In the genomic region with DNA sequence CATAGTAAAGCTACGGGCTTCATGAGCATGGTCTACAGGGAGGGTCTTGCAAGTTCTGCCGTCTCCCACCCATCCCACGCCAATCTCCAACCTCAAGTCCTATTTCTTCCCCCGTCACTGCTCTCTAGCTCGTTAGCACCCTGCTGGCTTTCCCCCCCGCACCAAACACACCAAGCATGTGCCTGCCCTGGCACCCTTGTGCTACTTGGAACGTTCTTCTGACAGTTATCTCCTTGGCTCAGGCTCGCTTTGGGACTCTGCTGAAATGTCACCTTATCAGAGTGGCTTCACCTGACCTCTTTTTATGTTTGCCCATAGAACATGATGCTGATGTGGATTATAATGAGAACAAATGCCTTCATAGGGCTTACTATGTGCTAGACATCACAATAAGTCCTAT, we compare ENCODE assay signal across 22 cellular contexts. TPM values are rescaled to one million over a fixed set of nuclear protein-coding genes. Genes with fewer than 3 reads are reported as not detected.
DNase-seq lines count a peak whose midpoint lies in the region; ATAC-seq and TF ChIP-seq lines count a peak whose summit lies in the region.
"Had no signal": no experiment of that assay in that cellular context is flagged by ENCODE, and none has a peak within 500 bp of the region (broad histone marks: within the 10 kb centered on the region; RNA-seq: fewer than 3 reads in every experiment).

No MANE protein-coding gene starts in this region.

- no peaks in the 10 kb centered on the region for H3K27me3 ChIP-seq in psoas muscle (ENCODE audit: insufficient read depth in 3 of 3, low read length in 2 of 3)

- H3K27ac Mint-ChIP-seq in T-helper 17 cell: peak overlapping the region; percentile 63

- ATAC-seq in T-helper 17 cell: no peak
- peak; percentile 8 for ATAC-seq in esophagus mucosa
- peak; percentile 73 for ATAC-seq in left ventricle myocardium superior
- peak in 3 of 4 donors; percentile 35 to 66 (median 45) for ATAC-seq in psoas muscle

- peaks cover 6% of the 10 kb centered on the region for H3K36me3 Mint-ChIP-seq in T-helper 17 cell (ENCODE audit: low read depth)

- H3K9me3 ChIP-seq in T-helper 17 cell (ENCODE audit: control insufficient read depth, low read length, poor library complexity, severe bottlenecking): no peaks in the 10 kb centered on the region
- H3K9me3 ChIP-seq in psoas muscle: no peaks in the 10 kb centered on the region

- peaks cover 53% of the 10 kb centered on the region for H3K4me1 ChIP-seq in psoas muscle

- intact Hi-C loops in left ventricle myocardium superior (cut with micrococcal nuclease): no loop called here
- intact Hi-C loops in psoas muscle (cut with DNase I): no loop called here

- H3K4me3 ChIP-seq in psoas muscle: peak overlapping the region; percentile 7

- H3K4me3 Mint-ChIP-seq in T-helper 17 cell: no peak overlapping the region
- H3K4me3 Mint-ChIP-seq: CD8-positive, alpha-beta memory T cell had no signal

- DNase-seq in T-helper 17 cell: no peak
- DNase-seq in left ventricle myocardium superior: peak; percentile 74
- DNase-seq in psoas muscle: no peak
- DNase-seq in NK-92 treated with Interleukin-12 subunit alpha and Interleukin-12 subunit beta, amount 100 ng/mL, for 24 hours (lab: John Stamatoyannopoulos, UW): no peak
- no peak for DNase-seq in amniotic stem cell (lab: John Stamatoyannopoulos, UW)
- DNase-seq in D341Med (ENCODE audit: low spot score): no peak
- DNase-seq in foreskin melanocyte: no peak
- DNase-seq: Calu3; CD8-positive, alpha-beta memory T cell; DMS53; GDM1; Karpas-422; MV-4-11; NCI-H1694; NCI-H2081; NCI-H2171; NCI-H524 treated with DMSO at 0.1 percent for 48 hours; OCI-M1 had no signal

- H3K4me1 Mint-ChIP-seq in T-helper 17 cell: peaks cover 8% of the 10 kb centered on the region

- WGBS in psoas muscle, 3 donors: 41 to 56% (median 46%) methylated on average over 8 of the region's 8 CpGs

- H3K27ac ChIP-seq in psoas muscle: peak overlapping the region; percentile 41
- H3K27ac ChIP-seq: C4-2B had no signal

- no peak for TF ChIP-seq CTCF in psoas muscle (IDR thresholded peaks at IDR 0.05)

- peaks cover 5 to 99% of the 10 kb centered on the region in 2 donors for H3K36me3 ChIP-seq in psoas muscle (ENCODE audit: insufficient read depth in 1 of 2, low read depth in 1 of 2)

- H3K27me3 Mint-ChIP-seq in T-helper 17 cell: no peaks in the 10 kb centered on the region
- H3K27me3 Mint-ChIP-seq: CD8-positive, alpha-beta memory T cell had no signal

RNA-seq across cellular contexts. Expression of a gene that starts 21.9 kb away (rescaled TPM):
- 100 to 1,000 TPM in 1 of 2 donors, 10 to 100 TPM in 1; 91.9 to 108 TPM for total RNA-seq in T-helper 17 cell
- 49.9 TPM for total RNA-seq in esophagus mucosa
- 102 TPM for total RNA-seq in left ventricle myocardium superior
- total RNA-seq in psoas muscle: 10 to 100 TPM; 53.3 to 74.1 (median 66.8) TPM
- 10 to 100 TPM; 28.6 to 64.5 (median 32.3) TPM for polyA plus RNA-seq in psoas muscle

RNA-seq across cellular contexts. Expression of a gene that starts 22.1 kb away (rescaled TPM):
- total RNA-seq in T-helper 17 cell (10 to 100 TPM; 47.5 to 69.8 TPM), esophagus mucosa (12.0 TPM), left ventricle myocardium superior (50.9 TPM), psoas muscle (10 to 100 TPM; 25.5 to 33.3 (median 28.0) TPM)
- 10 to 100 TPM in 2 of 3 donors, 1 to 10 TPM in 1; 9.1 to 27.8 (median 11.7) TPM for polyA plus RNA-seq in psoas muscle

RNA-seq across cellular contexts. Expression of a gene that starts 22.8 kb away (rescaled TPM):
- total RNA-seq in T-helper 17 cell (10 to 100 TPM; 15.0 to 21.2 TPM), esophagus mucosa (21.3 TPM), left ventricle myocardium superior (134 TPM), psoas muscle (10 to 100 TPM; 14.2 to 44.0 (median 21.9) TPM)
- 10 to 100 TPM; 13.2 to 33.7 (median 17.3) TPM for polyA plus RNA-seq in psoas muscle

RNA-seq across cellular contexts. Expression of a gene that starts 30.0 kb away (rescaled TPM):
- not detected for total RNA-seq in T-helper 17 cell
- total RNA-seq in esophagus mucosa: 12.9 TPM
- total RNA-seq in left ventricle myocardium superior: not detected
- total RNA-seq in psoas muscle: not detected
- under 1 TPM in 1 of 3 donors, not detected in 2; 0.32 TPM for polyA plus RNA-seq in psoas muscle
- total RNA-seq: CD8-positive, alpha-beta memory T cell; H4; M059J had no signal
- polyA plus RNA-seq: CD8-positive, alpha-beta memory T cell had no signal

RNA-seq across cellular contexts. Expression of a gene that starts 37.1 kb away (rescaled TPM):
- total RNA-seq in T-helper 17 cell: not detected
- not detected for total RNA-seq in esophagus mucosa
- total RNA-seq in left ventricle myocardium superior: not detected
- not detected for total RNA-seq in psoas muscle
- polyA plus RNA-seq in psoas muscle: under 1 TPM in 1 of 3 donors, not detected in 2; 0.41 TPM
- total RNA-seq: Calu3; CD8-positive, alpha-beta memory T cell; H4; M059J had no signal
- polyA plus RNA-seq: CD8-positive, alpha-beta memory T cell had no signal
